Comparison of ENCODE assay signal across 30 cellular contexts in the genomic region with DNA sequence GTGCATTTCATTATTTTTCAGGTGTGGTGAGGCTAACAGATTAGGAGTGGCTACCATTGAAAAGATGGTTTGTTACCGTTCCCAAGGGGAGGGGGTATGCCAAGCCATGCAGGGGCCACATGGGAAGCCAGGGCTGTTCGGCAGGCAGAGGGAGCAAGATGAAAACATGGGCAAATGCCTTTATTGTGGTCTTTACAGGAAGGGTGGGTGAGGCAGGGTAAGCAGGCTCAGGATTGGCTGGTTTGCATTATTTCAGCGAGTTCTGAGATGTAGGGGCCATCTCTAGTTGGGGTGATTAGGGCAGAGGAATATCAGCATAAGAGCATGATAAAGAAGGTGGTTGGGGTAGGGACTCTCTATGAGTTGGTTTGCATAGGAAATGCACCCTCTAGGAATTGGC.
"Had no signal": no experiment of that assay in that cellular context is flagged by ENCODE, and none has a peak within 500 bp of the region (broad histone marks: within the 10 kb centered on the region; RNA-seq: fewer than 3 reads in every experiment).

No MANE protein-coding gene starts in this region.

- H2AFZ ChIP-seq: hepatocyte had no signal

- H3K4me2 ChIP-seq: hepatocyte, smooth muscle cell had no signal

- H3K79me2 ChIP-seq: hepatocyte had no signal

- H3K4me3 ChIP-seq: dorsolateral prefrontal cortex, gastroesophageal sphincter, heart left ventricle, hepatocyte, left lung, mucosa of descending colon, prostate gland, right atrium auricular region, smooth muscle cell, suprapubic skin, transverse colon, upper lobe of right lung, uterus had no signal

- H3K27me3 Mint-ChIP-seq: naive B cell; stimulated activated naive CD8-positive, alpha-beta T cell treated with anti-CD3 and anti-CD28 coated beads, Interleukin-15, amount 100 ng/mL, for 72 hours had no signal

- H3K9me3 Mint-ChIP-seq: endodermal cell; mesothelial cell of epicardium; naive B cell; nephron progenitor cell; stimulated activated naive CD8-positive, alpha-beta T cell treated with anti-CD3 and anti-CD28 coated beads, Interleukin-15, amount 100 ng/mL, for 72 hours had no signal

- H3K4me1 ChIP-seq: gastroesophageal sphincter, heart left ventricle, left lung, prostate gland, right atrium auricular region, suprapubic skin, transverse colon, upper lobe of right lung, uterus had no signal

- DNase-seq: dorsolateral prefrontal cortex; effector CD4-positive, alpha-beta T cell; endodermal cell; foreskin fibroblast; heart left ventricle; left cardiac atrium; left lung; mesenchymal stem cell; mucosa of descending colon; naive B cell; nephron progenitor cell; nucleus accumbens; stimulated activated CD4-positive, alpha-beta T cell treated with anti-CD3 and anti-CD28 coated beads, Interleukin-12 subunit alpha, Interleukin-12 subunit beta, amount 100 ng/mL, for 4 hours; stimulated activated CD4-positive, alpha-beta T cell treated with anti-CD3 and anti-CD28 coated beads, Interleukin-1b, Interleukin-23, amount 100 ng/mL, for 48 hours; stimulated activated CD4-positive, alpha-beta T cell treated with anti-CD3 and anti-CD28 coated beads, Interleukin-4, amount 100 ng/mL, for 1 hour; stimulated activated CD8-positive, alpha-beta memory T cell treated with anti-CD3 and anti-CD28 coated beads, Interleukin-4, amount 100 ng/mL, for 48 hours; stimulated activated naive CD8-positive, alpha-beta T cell treated with anti-CD3 and anti-CD28 coated beads, Interleukin-15, amount 100 ng/mL, for 72 hours; transverse colon; upper lobe of right lung; uterus had no signal

- ATAC-seq: esophagus mucosa; gastroesophageal sphincter; heart left ventricle; left cardiac atrium; left lung; mucosa of descending colon; sciatic nerve; stimulated activated naive CD8-positive, alpha-beta T cell treated with anti-CD3 and anti-CD28 coated beads, Interleukin-15, amount 100 ng/mL, for 72 hours; upper lobe of right lung had no signal

- H3K27me3 ChIP-seq: gastroesophageal sphincter, hepatocyte, left lung, right atrium auricular region, transverse colon, upper lobe of right lung, uterus had no signal

- H3K36me3 ChIP-seq: gastroesophageal sphincter, heart left ventricle, left lung, prostate gland, right atrium auricular region, suprapubic skin, transverse colon, upper lobe of right lung, uterus had no signal

- H3K27ac Mint-ChIP-seq: endodermal cell; mesothelial cell of epicardium; naive B cell; nephron progenitor cell; stimulated activated naive CD8-positive, alpha-beta T cell treated with anti-CD3 and anti-CD28 coated beads, Interleukin-15, amount 100 ng/mL, for 72 hours had no signal

- H3K27ac ChIP-seq: dorsolateral prefrontal cortex, epithelial cell of prostate, gastroesophageal sphincter, heart left ventricle, hepatocyte, left lung, prostate gland, right atrium auricular region, suprapubic skin, transverse colon, upper lobe of right lung, uterus had no signal

- H3K4me3 Mint-ChIP-seq: endodermal cell; mesothelial cell of epicardium; naive B cell; nephron progenitor cell; stimulated activated naive CD8-positive, alpha-beta T cell treated with anti-CD3 and anti-CD28 coated beads, Interleukin-15, amount 100 ng/mL, for 72 hours had no signal

- H3K9me3 ChIP-seq: gastroesophageal sphincter, heart left ventricle, left lung, mucosa of descending colon, prostate gland, right atrium auricular region, transverse colon, upper lobe of right lung, uterus had no signal

- H3K4me1 Mint-ChIP-seq: mesothelial cell of epicardium had no signal

- H3K36me3 Mint-ChIP-seq: mesothelial cell of epicardium, naive B cell had no signal
